ENCODE assay signal across 12 cellular contexts in genomic region chr9:120852240-120853018, GRCh38. TPM values are rescaled to one million over a fixed set of nuclear protein-coding genes. Genes with fewer than 3 reads are reported as not detected.
DNase-seq lines count a peak whose midpoint lies in the region; ATAC-seq and TF ChIP-seq lines count a peak whose summit lies in the region.
"Had no signal": no experiment of that assay in that cellular context is flagged by ENCODE, and none has a peak within 500 bp of the region (broad histone marks: within the 10 kb centered on the region; RNA-seq: fewer than 3 reads in every experiment).

No MANE protein-coding gene starts in this region.

- H3K4me1 ChIP-seq in NT2/D1 (ENCODE audit: insufficient read depth, insufficient read length) (peaks cover 12% of the 10 kb centered on the region), ectodermal cell (ENCODE audit: control insufficient read depth, insufficient read depth, low read length) (peaks cover 14% of the 10 kb centered on the region)
- H3K4me1 ChIP-seq: A549, colonic mucosa had no signal

- H3K4me3 Mint-ChIP-seq in T-helper 2 cell treated with Interferon-gamma antibody and Interleukin-4, amounts not matched to agents 5 μg/mL and 100 μg/mL, for 36 hours, result no peak overlapping the region
- H3K4me3 Mint-ChIP-seq in neural crest cell (no peak overlapping the region), type B pancreatic cell (no peak overlapping the region)

- H3K36me3 Mint-ChIP-seq in T-helper 2 cell treated with Interferon-gamma antibody and Interleukin-4, amounts not matched to agents 5 μg/mL and 100 μg/mL, for 36 hours (ENCODE audit: low read depth), result peaks cover 59% of the 10 kb centered on the region
- H3K36me3 Mint-ChIP-seq in neural crest cell (ENCODE audit: low read depth) (no peaks in the 10 kb centered on the region), type B pancreatic cell (no peaks in the 10 kb centered on the region)

- H3K9ac ChIP-seq in NT2/D1 (ENCODE audit: insufficient read length, low read depth), result no peak overlapping the region

- peak overlapping the region; percentile 88 for H3K27ac ChIP-seq in ectodermal cell (ENCODE audit: insufficient read depth, low read depth, low read length, poor library complexity, severe bottlenecking)
- H3K27ac ChIP-seq: A549, colonic mucosa had no signal

- H3K4me3 ChIP-seq in NT2/D1 (ENCODE audit: insufficient read length, low read depth) (no peak overlapping the region), ectodermal cell (ENCODE audit: insufficient read depth, low read depth, low read length) (no peak overlapping the region)
- H3K4me3 ChIP-seq: A549, colonic mucosa had no signal

- H3K27me3 ChIP-seq in NT2/D1 (ENCODE audit: insufficient read depth, insufficient read length) (no peaks in the 10 kb centered on the region), ectodermal cell (ENCODE audit: control insufficient read depth, insufficient read depth, low read length, poor library complexity, severe bottlenecking) (no peaks in the 10 kb centered on the region)
- H3K27me3 ChIP-seq: colonic mucosa had no signal

- peaks cover 10% of the 10 kb centered on the region for H3K4me1 Mint-ChIP-seq in T-helper 2 cell treated with Interferon-gamma antibody and Interleukin-4, amounts not matched to agents 5 μg/mL and 100 μg/mL, for 36 hours (ENCODE audit: low read depth)
- H3K4me1 Mint-ChIP-seq in neural crest cell (peaks cover 25% of the 10 kb centered on the region), type B pancreatic cell (ENCODE audit: unreplicated experiment) (peaks cover 7% of the 10 kb centered on the region)

- WGBS in ectodermal cell, 2 experiments, result 62 to 71% methylated on average over 4 of the region's 5 CpGs

- TF ChIP-seq CTCF in neural crest cell (conservative IDR thresholded peaks at IDR 0.05) (no peak), type B pancreatic cell (conservative IDR thresholded peaks at IDR 0.05) (no peak)

- DNase-seq in T-helper 2 cell treated with Interferon-gamma antibody and Interleukin-4, amounts not matched to agents 5 μg/mL and 100 μg/mL, for 36 hours (ENCODE audit: low spot score), result no peak
- no peak for DNase-seq in T-helper 2 cell
- peak; percentile 76 for DNase-seq in NT2/D1 (ENCODE audit: low read depth, low spot score)
- no peak for DNase-seq in neural crest cell (ENCODE audit: low read depth, low spot score)
- no peak for DNase-seq in type B pancreatic cell (ENCODE audit: extremely low spot score, unreplicated experiment)
- DNase-seq in T1000 (lab: John Stamatoyannopoulos, UW), result no peak
- DNase-seq: activated CD4-positive, CD25-positive, alpha-beta regulatory T cell; colonic mucosa; NCI-H1436 had no signal

- peak overlapping the region; percentile 38 for H3K27ac Mint-ChIP-seq in T-helper 2 cell treated with Interferon-gamma antibody and Interleukin-4, amounts not matched to agents 5 μg/mL and 100 μg/mL, for 36 hours
- peak overlapping the region; percentile 94 for H3K27ac Mint-ChIP-seq in neural crest cell (ENCODE audit: unreplicated experiment)
- no peak overlapping the region for H3K27ac Mint-ChIP-seq in type B pancreatic cell

- H3K9me3 ChIP-seq in NT2/D1 (ENCODE audit: insufficient read depth, low read length), result no peaks in the 10 kb centered on the region
- no peaks in the 10 kb centered on the region for H3K9me3 ChIP-seq in ectodermal cell (ENCODE audit: control insufficient read depth, low read length)
- H3K9me3 ChIP-seq: A549, colonic mucosa had no signal

- H3K9me3 Mint-ChIP-seq in T-helper 2 cell treated with Interferon-gamma antibody and Interleukin-4, amounts not matched to agents 5 μg/mL and 100 μg/mL, for 36 hours, result no peaks in the 10 kb centered on the region
- H3K9me3 Mint-ChIP-seq in neural crest cell (no peaks in the 10 kb centered on the region), type B pancreatic cell (no peaks in the 10 kb centered on the region)

- H3K36me3 ChIP-seq in NT2/D1 (ENCODE audit: insufficient read depth, insufficient read length, low read length) (peaks cover 26% of the 10 kb centered on the region), ectodermal cell (ENCODE audit: control insufficient read depth, insufficient read depth, low read length) (no peaks in the 10 kb centered on the region)
- H3K36me3 ChIP-seq: colonic mucosa had no signal

- no peaks in the 10 kb centered on the region for H3K27me3 Mint-ChIP-seq in T-helper 2 cell treated with Interferon-gamma antibody and Interleukin-4, amounts not matched to agents 5 μg/mL and 100 μg/mL, for 36 hours (ENCODE audit: low read depth)
- no peaks in the 10 kb centered on the region for H3K27me3 Mint-ChIP-seq in neural crest cell (ENCODE audit: low read depth)
- no peaks in the 10 kb centered on the region for H3K27me3 Mint-ChIP-seq in type B pancreatic cell

- no peak for ATAC-seq in HG03135 (IDR thresholded peaks at IDR 0.05; ENCODE audit: unreplicated experiment)

RNA-seq across cellular contexts. Expression of gene PSMD5, which starts 9.7 kb away (rescaled TPM):
- polyA plus RNA-seq in ectodermal cell (2013, experiment 1 of 4), result 37.9 TPM
- 46.8 TPM for polyA plus RNA-seq in ectodermal cell (2013, experiment 2 of 4)
- polyA plus RNA-seq in ectodermal cell (2013, experiment 3 of 4), result 34.2 TPM
- polyA plus RNA-seq in ectodermal cell (2013, experiment 4 of 4), result 35.2 TPM
- total RNA-seq in neural crest cell (54.3 and 54.5 TPM in 2 replicates), type B pancreatic cell (ENCODE audit: low replicate concordance) (43.6 and 45.2 TPM in 2 replicates)

RNA-seq across cellular contexts. Expression of gene PHF19, which starts 24.6 kb away (rescaled TPM):
- polyA plus RNA-seq in ectodermal cell (2013, experiment 1 of 4), result 26.2 TPM
- 27.1 TPM for polyA plus RNA-seq in ectodermal cell (2013, experiment 2 of 4)
- 21.0 TPM for polyA plus RNA-seq in ectodermal cell (2013, experiment 3 of 4)
- polyA plus RNA-seq in ectodermal cell (2013, experiment 4 of 4), result 28.5 TPM
- 100.0 and 110 TPM in 2 replicates for total RNA-seq in neural crest cell
- 31.0 and 39.6 TPM in 2 replicates for total RNA-seq in type B pancreatic cell (ENCODE audit: low replicate concordance)

RNA-seq across cellular contexts. Expression of gene FBXW2, which starts 59.2 kb away (rescaled TPM):
- polyA plus RNA-seq in ectodermal cell (2013, experiment 1 of 4), result 44.2 TPM
- polyA plus RNA-seq in ectodermal cell (2013, experiment 2 of 4), result 46.9 TPM
- polyA plus RNA-seq in ectodermal cell (2013, experiment 3 of 4), result 23.8 TPM
- 25.2 TPM for polyA plus RNA-seq in ectodermal cell (2013, experiment 4 of 4)
- 63.3 and 65.4 TPM in 2 replicates for total RNA-seq in neural crest cell
- 67.7 and 68.2 TPM in 2 replicates for total RNA-seq in type B pancreatic cell (ENCODE audit: low replicate concordance)
